Comparison of ENCODE assay signal across 1 cellular context in genomic region chr9:71514344-71514975, GRCh38.
TF ChIP-seq lines count a peak whose summit lies in the region.

No MANE protein-coding gene starts in this region.

TF ChIP-seq in H1, 55 proteins besides CTCF, POLR2A, EP300 and RAD21:
- TF ChIP-seq BRCA1 (IDR thresholded peaks at IDR 0.05; ENCODE audit: low read depth, low read length): no peak
- TF ChIP-seq KDM1A (IDR thresholded peaks at IDR 0.05; ENCODE audit: borderline replicate concordance, low read length): no peak
- TF ChIP-seq CTBP2 (IDR thresholded peaks at IDR 0.05; ENCODE audit: borderline replicate concordance, insufficient read depth, insufficient read length, low read length): no peak
- TF ChIP-seq SP2 (IDR thresholded peaks at IDR 0.05; ENCODE audit: low read length): no peak
- no peak for TF ChIP-seq MAFK (IDR thresholded peaks at IDR 0.05; ENCODE audit: low read depth, low read length)
- TF ChIP-seq SRF (IDR thresholded peaks at IDR 0.05; ENCODE audit: low read depth, low read length): no peak
- no peak for TF ChIP-seq CHD1 (IDR thresholded peaks at IDR 0.05; ENCODE audit: low read depth, low read length)
